9 cellular contexts compared by ENCODE assay signal in genomic region chr2:68643011-68643873, GRCh38. TPM values are rescaled to one million over a fixed set of nuclear protein-coding genes. Genes with fewer than 3 reads are reported as not detected.
DNase-seq lines count a peak whose midpoint lies in the region; ATAC-seq and TF ChIP-seq lines count a peak whose summit lies in the region.
"Had no signal": no experiment of that assay in that cellular context is flagged by ENCODE, and none has a peak within 500 bp of the region (broad histone marks: within the 10 kb centered on the region; RNA-seq: fewer than 3 reads in every experiment).

PROKR1 (plus strand) TSS chr2:68643579; CDS start chr2:68645822, 2,243 bp downstream.

- no peak for TF ChIP-seq CTCF in GM10266 (IDR thresholded peaks at IDR 0.05; ENCODE audit: control insufficient read depth, insufficient read depth, low read depth, missing control alignments)

- ATAC-seq in HG02678 (IDR thresholded peaks at IDR 0.05; ENCODE audit: unreplicated experiment): no peak

- H3K27me3 ChIP-seq in adipocyte (replicated peaks; ENCODE audit: control insufficient read depth, insufficient read depth, low read length) (peaks cover 62% of the 10 kb centered on the region), iPS-20b (ENCODE audit: insufficient read depth, low read length) (peaks cover 45% of the 10 kb centered on the region), skeletal muscle tissue (ENCODE audit: control insufficient read depth in 3 of 3, insufficient read depth in 3 of 3, low read length in 3 of 3) (peaks cover 40 to 54% (median 48%) of the 10 kb centered on the region in 3 donors)

- peak within 1 kb of the TSS; percentile 68 for H3K4me3 ChIP-seq in adipocyte (ENCODE audit: low read length)
- peak within 1 kb of the TSS; percentile 67 for H3K4me3 ChIP-seq in iPS-20b (ENCODE audit: low read length)
- H3K4me3 ChIP-seq in skeletal muscle tissue (ENCODE audit: low read length in 3 of 3): peak within 1 kb of the TSS in 2 of 3 donors; percentile 58 to 60

- peaks cover 4% of the 10 kb centered on the region for H3K4me1 ChIP-seq in adipocyte (ENCODE audit: control insufficient read depth, insufficient read depth, low read length)
- H3K4me1 ChIP-seq in iPS-20b (ENCODE audit: insufficient read depth, low read length): no peaks in the 10 kb centered on the region; the same call in 1 of the 2 replicates
- peaks cover 0 to 12% (median 3%) of the 10 kb centered on the region in 3 donors for H3K4me1 ChIP-seq in skeletal muscle tissue (ENCODE audit: control insufficient read depth in 3 of 3, insufficient read depth in 3 of 3, low read length in 3 of 3)

- no peak within 1 kb of the TSS for H3K27ac ChIP-seq in iPS-20b (ENCODE audit: low read length)
- H3K27ac ChIP-seq in skeletal muscle tissue (ENCODE audit: low read depth, low read length): no peak within 1 kb of the TSS

- no peak within 1 kb of the TSS for H3K9ac ChIP-seq in adipocyte (ENCODE audit: low read length)
- peak within 1 kb of the TSS; percentile 70; the same call in 1 of the 2 replicates for H3K9ac ChIP-seq in iPS-20b (ENCODE audit: low read depth, low read length)
- H3K9ac ChIP-seq in skeletal muscle tissue (ENCODE audit: low read depth in 1 of 3, low read length in 3 of 3): peak within 1 kb of the TSS in 1 of 3 donors; percentile 57

- H3K9me3 ChIP-seq in adipocyte (ENCODE audit: control insufficient read depth, low read length): peaks cover 21% of the 10 kb centered on the region
- no peaks in the 10 kb centered on the region for H3K9me3 ChIP-seq in iPS-20b (ENCODE audit: insufficient read depth, low read depth, low read length)
- H3K9me3 ChIP-seq in skeletal muscle tissue (ENCODE audit: control insufficient read depth in 3 of 3, low read length in 3 of 3): peaks cover 0 to 3% (median 2%) of the 10 kb centered on the region in 3 donors

- H3K36me3 ChIP-seq in adipocyte (ENCODE audit: control insufficient read depth, insufficient read depth, low read length, severe bottlenecking): no peaks in the 10 kb centered on the region
- no peaks in the 10 kb centered on the region for H3K36me3 ChIP-seq in iPS-20b (ENCODE audit: insufficient read depth, low read depth, low read length)
- no peaks in the 10 kb centered on the region for H3K36me3 ChIP-seq in skeletal muscle tissue (ENCODE audit: control insufficient read depth in 3 of 3, insufficient read depth in 3 of 3, low read length in 3 of 3)

- DNase-seq in DMS153 (lab: John Stamatoyannopoulos, UW) (peak; percentile 14), LoVo (ENCODE audit: low spot score) (peak; percentile 1), adipocyte (ENCODE audit: low read depth) (peak; percentile 51), midbrain (lab: John Stamatoyannopoulos, UW) (no peak), GM10266 (ENCODE audit: extremely low spot score) (no peak)

RNA-seq across cellular contexts. Expression of gene PROKR1, which starts in this region (rescaled TPM):
- total RNA-seq in skeletal muscle tissue: 0.52 TPM
- total RNA-seq: T-helper 2 cell treated with Interferon-gamma antibody and Interleukin-4, amounts not matched to agents 100 ng/mL and 5 ng/mL, for 36 hours had no signal

Comparison
In these comparisons a context has a peak if more than half of its experiments do, and no peak if none do; other contexts are left out.
1. DNase-seq: peak in DMS153 (single experiment), LoVo (single experiment) and adipocyte (single experiment); none in midbrain (single experiment) and GM10266 (single experiment).
2. Peak in every context shown above with its lines, with median percentiles within 50 percentile points of each other: H3K4me3 ChIP-seq.